In the genomic region with DNA sequence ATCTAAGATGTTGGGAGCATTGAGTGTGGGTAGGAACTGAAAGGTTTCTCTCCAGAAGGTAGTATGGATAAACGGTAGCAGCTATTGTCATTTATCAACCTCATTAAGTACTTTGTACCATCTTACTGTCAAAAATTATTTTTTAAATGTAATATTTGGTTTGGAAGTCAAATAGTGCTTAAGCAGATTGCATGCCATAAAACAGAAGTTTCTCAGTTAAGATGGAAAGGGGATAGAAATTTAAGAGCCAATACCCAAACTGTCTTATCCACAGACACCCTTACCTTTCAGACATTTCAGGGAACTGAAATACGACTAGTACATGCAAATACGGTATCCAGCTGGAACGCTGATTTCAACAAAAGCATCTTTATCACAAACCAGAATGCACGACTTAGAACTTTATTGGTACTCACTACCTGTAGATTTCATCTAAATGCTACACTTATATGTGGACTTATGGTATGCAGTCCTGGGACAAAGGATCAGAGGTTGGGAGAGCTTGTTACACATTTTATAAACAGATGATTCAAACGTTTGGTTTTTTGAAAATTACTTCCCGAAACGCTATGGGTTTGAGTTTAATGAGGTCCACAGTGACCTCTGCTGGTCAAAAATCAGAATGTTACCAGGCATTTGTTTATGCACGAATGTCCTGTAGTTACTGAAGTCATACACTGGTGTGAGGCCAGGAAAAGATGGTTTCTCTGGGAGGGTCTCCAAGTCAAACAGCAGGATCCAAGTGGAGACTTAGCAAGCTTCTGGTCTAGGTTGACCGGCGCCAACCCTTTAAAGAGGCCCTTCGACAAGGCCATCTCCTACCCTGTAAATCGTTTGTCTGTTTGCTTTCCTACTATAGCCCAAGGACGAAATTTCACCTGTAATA, we compare ENCODE assay signal across 8 cellular contexts.
DNase-seq lines count a peak whose midpoint lies in the region; ATAC-seq and TF ChIP-seq lines count a peak whose summit lies in the region.

No MANE protein-coding gene starts in this region.

- H3K9me3 Mint-ChIP-seq in nephron progenitor cell = no peaks in the 10 kb centered on the region

- H3K4me1 Mint-ChIP-seq in nephron progenitor cell = peaks cover 37% of the 10 kb centered on the region

- H3K4me3 ChIP-seq in fibroblast of mammary gland (ENCODE audit: control insufficient read depth, low read depth, low read length) = peak overlapping the region; percentile 28

- no peaks in the 10 kb centered on the region for H3K27me3 Mint-ChIP-seq in nephron progenitor cell (ENCODE audit: low read depth, poor library complexity)

- no peaks in the 10 kb centered on the region for H3K36me3 Mint-ChIP-seq in nephron progenitor cell (ENCODE audit: low read depth)

- ATAC-seq in GM18858 (IDR thresholded peaks at IDR 0.05; ENCODE audit: unreplicated experiment) = peak; percentile 71
- peak; percentile 58 for ATAC-seq in HG03520 (IDR thresholded peaks at IDR 0.05; ENCODE audit: unreplicated experiment)

- H3K27ac Mint-ChIP-seq in nephron progenitor cell = no peak overlapping the region

- DNase-seq in C1 segment of cervical spinal cord (lab: John Stamatoyannopoulos, UW) = peak in 9 of 14 donors; percentile 1 to 51 (median 21)
- DNase-seq in NCI-H524 treated with DMSO at 0.1 percent for 48 hours (lab: John Stamatoyannopoulos, UW) = peak; percentile 16
- peak; percentile 19 for DNase-seq in activated CD8-positive, alpha-beta memory T cell treated with anti-CD3 and anti-CD28 coated beads, Interleukin-2, amount 50 U/mL, for 4 hours
- DNase-seq in fibroblast of mammary gland (ENCODE audit: low read depth) = peak; percentile 86
- peak; percentile 53 for DNase-seq in nephron progenitor cell
- no peak for DNase-seq in GF-D8 (lab: John Stamatoyannopoulos, UW)

- TF ChIP-seq CTCF in fibroblast of mammary gland (conservative IDR thresholded peaks at IDR 0.05; ENCODE audit: control insufficient read depth, insufficient read depth, low read depth, low read length) (peak; percentile 70), nephron progenitor cell (IDR thresholded peaks at IDR 0.05) (peak; percentile 69)

- no peak overlapping the region for H3K4me3 Mint-ChIP-seq in nephron progenitor cell
